In the genomic region with DNA sequence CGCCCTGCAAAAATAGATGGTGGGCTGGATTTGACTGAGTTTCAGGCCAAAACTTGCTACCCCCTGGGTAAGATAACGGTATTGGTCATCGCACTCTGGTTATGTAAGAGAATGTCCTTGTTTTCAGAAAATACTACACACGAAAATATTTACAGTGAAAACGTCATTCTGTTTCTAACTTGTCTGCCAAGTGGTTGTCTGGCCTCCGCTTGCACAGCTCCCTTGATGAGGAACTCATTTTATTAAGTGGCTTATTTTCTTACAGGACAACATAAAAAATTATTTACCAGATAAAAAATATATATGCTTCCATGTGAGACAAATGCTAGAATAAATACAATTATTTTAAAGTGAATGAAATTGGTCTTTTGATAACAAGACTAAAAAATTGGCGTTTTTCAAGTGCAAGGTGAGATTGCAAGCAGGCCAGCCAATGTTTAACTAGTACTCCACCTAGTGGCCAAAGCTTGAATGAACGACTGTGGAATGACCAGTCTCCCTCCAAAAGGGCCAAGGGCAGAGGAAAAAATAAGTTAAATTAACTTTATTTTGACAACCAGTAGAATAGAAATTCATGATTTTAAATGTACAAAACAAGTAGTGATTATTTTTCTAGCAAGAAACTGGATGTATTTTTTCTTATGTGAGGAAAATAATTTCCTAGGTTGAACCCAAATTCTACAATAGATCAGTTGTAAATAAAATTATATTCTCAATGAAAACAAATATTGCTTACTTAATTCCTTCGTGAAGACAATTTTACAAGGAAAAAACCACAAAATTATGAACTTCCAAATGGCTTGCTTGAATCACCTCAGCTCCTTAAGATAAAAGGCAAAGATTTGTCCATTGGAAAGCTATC, we compare ENCODE assay signal across 7 cellular contexts.
DNase-seq lines count a peak whose midpoint lies in the region; ATAC-seq and TF ChIP-seq lines count a peak whose summit lies in the region.

No MANE protein-coding gene starts in this region.

- intact Hi-C loops in right lobe of liver (cut with DNase I) = loop anchor here (5.0 to 10.0 kb wide), 2 partner anchors 235 to 323 kb away; no protein-coding TSS in a partner anchor
- intact Hi-C loops in stomach (cut with DNase I; ENCODE audit: low total_unique reads) = loop anchor here (5.0 kb wide), 1 partner anchor 235 kb away; no protein-coding TSS in a partner anchor

- CTCF ChIA-PET in T-cell (lab: Charles Lee) = interaction anchor here (0.6 to 2.4 kb wide), 16 partner anchors 9 to 988 kb away, joined by 3 to 26 read pairs (median 4); no protein-coding TSS in a partner anchor

- no peak overlapping the region for H3K27ac ChIP-seq in right lobe of liver
- H3K27ac ChIP-seq in stomach = no peak overlapping the region

- no peaks in the 10 kb centered on the region for H3K4me1 Mint-ChIP-seq in T-cell

- ATAC-seq in GM19397 (IDR thresholded peaks at IDR 0.05; ENCODE audit: unreplicated experiment) = peak; percentile 43
- ATAC-seq in T-cell (replicated peaks in 1 of 4) = peak in 3 of 4 experiments; percentile 53 to 57 (median 56)
- peak; percentile 89 to 92 (median 92) for ATAC-seq in right lobe of liver

- TF ChIP-seq POLR2A in right lobe of liver (IDR thresholded peaks at IDR 0.05) (no peak), stomach (IDR thresholded peaks at IDR 0.05) (no peak)

- H3K4me3 Mint-ChIP-seq in T-cell = no peak overlapping the region

- POLR2A ChIA-PET in T-cell (lab: Charles Lee) = interaction anchor here in 1 of 2 donors (0.6 kb wide), 1 partner anchor 161 kb away, joined by 3 read pairs; no protein-coding TSS in a partner anchor

- H3K27me3 ChIP-seq in right lobe of liver (no peaks in the 10 kb centered on the region), stomach (no peaks in the 10 kb centered on the region)

- H3K9me3 Mint-ChIP-seq in T-cell = no peaks in the 10 kb centered on the region

- peaks cover 4 to 6% of the 10 kb centered on the region in 2 donors for H3K27me3 Mint-ChIP-seq in T-cell

- no peaks in the 10 kb centered on the region for H3K36me3 Mint-ChIP-seq in T-cell

- 33% methylated on average over 9 of the region's 9 CpGs for WGBS in right lobe of liver (ENCODE audit: insufficient coverage, low coverage, low lambda C conversion rate, missing lambda C conversion rate)
- 39 to 44% (median 40%) methylated on average over 9 of the region's 9 CpGs for WGBS in stomach, 5 donors

- H3K9me3 ChIP-seq in right lobe of liver (no peaks in the 10 kb centered on the region), stomach (no peaks in the 10 kb centered on the region)

- no peak for TF ChIP-seq EP300 in stomach (IDR thresholded peaks at IDR 0.05)

- H3K4me1 ChIP-seq in right lobe of liver (peaks cover 0 to 5% (median 0%) of the 10 kb centered on the region in 4 donors), stomach (no peaks in the 10 kb centered on the region)

- no peak overlapping the region for H3K27ac Mint-ChIP-seq in T-cell

- TF ChIP-seq CTCF in LNCAP (IDR thresholded peaks at IDR 0.05) (peak; percentile 87), right lobe of liver (IDR thresholded peaks at IDR 0.05) (peak; percentile 84 to 92 (median 88)), stomach (IDR thresholded peaks at IDR 0.05) (peak in 5 of 7 experiments; percentile 35 to 86 (median 75))

- H3K36me3 ChIP-seq in right lobe of liver = no peaks in the 10 kb centered on the region
- no peaks in the 10 kb centered on the region for H3K36me3 ChIP-seq in stomach

- H3K4me3 ChIP-seq in right lobe of liver = no peak overlapping the region
- H3K4me3 ChIP-seq in stomach = no peak overlapping the region

- DNase-seq in Daoy (ENCODE audit: low read depth) (peak; percentile 57), T-cell (peak in 23 of 34 experiments; percentile 2 to 39 (median 20)), dedifferentiated amniotic fluid mesenchymal stem cell (ENCODE audit: extremely low spot score) (peak; percentile 49), right lobe of liver (peak in 1 of 3 donors; percentile 57), stomach (peak; percentile 37)
